ENCODE assay signal across 1 cellular context in the genomic region with DNA sequence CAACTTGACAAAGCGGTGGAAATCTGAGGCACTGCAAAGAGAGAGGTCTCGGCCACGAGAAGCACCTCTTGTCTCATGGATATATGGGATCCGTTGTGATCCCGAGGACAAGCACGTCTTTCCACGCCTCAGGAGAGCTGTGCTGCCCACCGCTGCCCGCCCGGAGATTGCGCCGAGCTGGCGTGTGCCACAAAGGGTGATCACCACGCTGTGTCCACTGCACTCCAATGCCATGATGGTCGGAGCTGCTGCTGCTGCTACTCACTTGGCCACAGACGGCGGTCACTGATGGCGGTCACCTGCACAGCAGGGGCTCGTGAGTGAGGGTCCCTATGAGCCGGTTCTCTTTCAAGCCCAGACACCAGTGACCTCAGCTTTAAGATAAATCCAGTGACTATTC.
TF ChIP-seq lines count a peak whose summit lies in the region.

No MANE protein-coding gene starts in this region.

TF ChIP-seq in WTC11, 78 proteins besides CTCF, POLR2A, EP300 and RAD21:
- TF ChIP-seq, protein P1, sequence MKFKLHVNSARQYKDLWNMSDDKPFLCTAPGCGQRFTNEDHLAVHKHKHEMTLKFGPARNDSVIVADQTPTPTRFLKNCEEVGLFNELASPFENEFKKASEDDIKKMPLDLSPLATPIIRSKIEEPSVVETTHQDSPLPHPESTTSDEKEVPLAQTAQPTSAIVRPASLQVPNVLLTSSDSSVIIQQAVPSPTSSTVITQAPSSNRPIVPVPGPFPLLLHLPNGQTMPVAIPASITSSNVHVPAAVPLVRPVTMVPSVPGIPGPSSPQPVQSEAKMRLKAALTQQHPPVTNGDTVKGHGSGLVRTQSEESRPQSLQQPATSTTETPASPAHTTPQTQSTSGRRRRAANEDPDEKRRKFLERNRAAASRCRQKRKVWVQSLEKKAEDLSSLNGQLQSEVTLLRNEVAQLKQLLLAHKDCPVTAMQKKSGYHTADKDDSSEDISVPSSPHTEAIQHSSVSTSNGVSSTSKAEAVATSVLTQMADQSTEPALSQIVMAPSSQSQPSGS (CRISPR knock-in tag; IDR thresholded peaks at IDR 0.05; ENCODE audit: borderline replicate concordance, low read depth): no peak
- TF ChIP-seq RORB (CRISPR knock-in tag; IDR thresholded peaks at IDR 0.05): no peak
